Comparison of ENCODE assay signal across 1 cellular context in genomic region chr12:4330203-4330602, GRCh38.
TF ChIP-seq lines count a peak whose summit lies in the region.

No MANE protein-coding gene starts in this region.

TF ChIP-seq in Ishikawa, 13 proteins besides CTCF, POLR2A, EP300 and RAD21:
- TF ChIP-seq REST (IDR thresholded peaks at IDR 0.05; ENCODE audit: low read depth) (no peak), TEAD4 (IDR thresholded peaks at IDR 0.05) (peak; percentile 46; the same call in 1 of the 2 replicates)
